Comparison of ENCODE assay signal across 12 cellular contexts in genomic region chr3:197718904-197719303, GRCh38. TPM values are rescaled to one million over a fixed set of nuclear protein-coding genes. Genes with fewer than 3 reads are reported as not detected.
DNase-seq lines count a peak whose midpoint lies in the region; ATAC-seq, FAIRE-seq and TF ChIP-seq lines count a peak whose summit lies in the region.
"Had no signal": no experiment of that assay in that cellular context is flagged by ENCODE, and none has a peak within 500 bp of the region (broad histone marks: within the 10 kb centered on the region; RNA-seq: fewer than 3 reads in every experiment).

No MANE protein-coding gene starts in this region.

- FAIRE-seq in pancreas (lab: Jason Lieb, UNC), result no peak
- FAIRE-seq: G401.6 had no signal

- H3K9me2 ChIP-seq in PC-9 (ENCODE audit: insufficient read depth), result no peaks in the 10 kb centered on the region

- H3K27me3 Mint-ChIP-seq in stimulated activated memory B cell treated with anti-CD40 and anti-IgM and Interleukin-4, amounts not matched to agents 10 μg/mL and 1 μg/mL and 100 μg/mL, for 72 hours, result no peaks in the 10 kb centered on the region
- H3K27me3 Mint-ChIP-seq: activated CD4-positive, alpha-beta T cell treated with anti-CD3 and anti-CD28 coated beads, Interleukin-2, amount 10 ng/mL, durations not matched to agents 7 days and 5 days had no signal

- CTCF ChIA-PET in PC-9 (lab: Charles Lee), result interaction anchor here (0.6 to 1.0 kb wide), 2 partner anchors 23 to 47 kb away, joined by 3 to 4 read pairs; no protein-coding TSS in a partner anchor

- H3K79me2 ChIP-seq in PC-9 (ENCODE audit: low read depth), result peaks cover 23% of the 10 kb centered on the region

- H3K9me3 Mint-ChIP-seq in stimulated activated memory B cell treated with anti-CD40 and anti-IgM and Interleukin-4, amounts not matched to agents 10 μg/mL and 1 μg/mL and 100 μg/mL, for 72 hours, result peaks cover 10% of the 10 kb centered on the region

- TF ChIP-seq CTCF in PC-9 (conservative IDR thresholded peaks at IDR 0.05) (no peak), pancreas (IDR thresholded peaks at IDR 0.05) (no peak)

- peak; percentile 43 to 90 (median 66) for ATAC-seq in pancreas
- ATAC-seq in stimulated activated memory B cell treated with anti-CD40 and anti-IgM and Interleukin-4, amounts not matched to agents 10 μg/mL and 1 μg/mL and 100 μg/mL, for 72 hours, result no peak
- no peak for ATAC-seq in HG03457 (IDR thresholded peaks at IDR 0.05; ENCODE audit: unreplicated experiment)
- no peak for ATAC-seq in GM21526 (IDR thresholded peaks at IDR 0.05; ENCODE audit: low FRiP score, unreplicated experiment)

- H3K36me3 ChIP-seq in PC-9 (ENCODE audit: low read depth) (peaks cover 21% of the 10 kb centered on the region), esophagus (ENCODE audit: control insufficient read depth in 2 of 2, insufficient read depth in 2 of 2, low read length in 1 of 2) (no peaks in the 10 kb centered on the region), pancreas (no peaks in the 10 kb centered on the region)

- WGBS in esophagus, 2 donors, result 69 to 72% methylated on average over 8 of the region's 8 CpGs
- 83 to 85% methylated on average over 8 of the region's 8 CpGs for WGBS in pancreas, 2 donors

- peaks cover 33% of the 10 kb centered on the region for H3K4me1 ChIP-seq in PC-9 (replicated peaks; ENCODE audit: insufficient read depth)
- no peaks in the 10 kb centered on the region for H3K4me1 ChIP-seq in esophagus (ENCODE audit: control insufficient read depth in 2 of 2, insufficient read depth in 2 of 2, low read length in 1 of 2)
- H3K4me1 ChIP-seq in pancreas, result no peaks in the 10 kb centered on the region

- H2AFZ ChIP-seq in PC-9, result no peak overlapping the region

- H3K4me3 ChIP-seq in PC-9 (no peak overlapping the region), esophagus (ENCODE audit: low read depth in 1 of 2, low read length in 2 of 2) (no peak overlapping the region), pancreas (no peak overlapping the region)

- H3K9me3 ChIP-seq in PC-9 (ENCODE audit: insufficient read depth, low read depth) (peaks cover 23% of the 10 kb centered on the region), esophagus (ENCODE audit: control insufficient read depth in 2 of 2, insufficient read depth in 1 of 2, low read depth in 1 of 2, low read length in 1 of 2) (no peaks in the 10 kb centered on the region), pancreas (no peaks in the 10 kb centered on the region)

- peaks cover 35% of the 10 kb centered on the region for H3F3A ChIP-seq in PC-9 (ENCODE audit: insufficient read depth, low read depth)

- POLR2A ChIA-PET in PC-9 (lab: Charles Lee; ENCODE audit: unreplicated experiment), result interaction anchor here (0.6 to 1.2 kb wide), 2 partner anchors 17 to 20 kb away, joined by 3 to 7 read pairs; no protein-coding TSS in a partner anchor

- peaks cover 75% of the 10 kb centered on the region for H3K4me1 Mint-ChIP-seq in stimulated activated memory B cell treated with anti-CD40 and anti-IgM and Interleukin-4, amounts not matched to agents 10 μg/mL and 1 μg/mL and 100 μg/mL, for 72 hours

- DNase-seq in EL (peak; percentile 90), PC-9 (peak; percentile 79 to 100), pancreas (peak in 1 of 6 donors; percentile 26), NCI-H345 (lab: John Stamatoyannopoulos, UW) (no peak)
- DNase-seq: activated CD4-positive, alpha-beta T cell treated with anti-CD3 and anti-CD28 coated beads, Interleukin-2, amount 10 ng/mL, durations not matched to agents 7 days and 5 days; aorta; NCI-H1048 had no signal

- no peak overlapping the region for H3K4me3 Mint-ChIP-seq in stimulated activated memory B cell treated with anti-CD40 and anti-IgM and Interleukin-4, amounts not matched to agents 10 μg/mL and 1 μg/mL and 100 μg/mL, for 72 hours
- H3K4me3 Mint-ChIP-seq: activated CD4-positive, alpha-beta T cell treated with anti-CD3 and anti-CD28 coated beads, Interleukin-2, amount 10 ng/mL, durations not matched to agents 7 days and 5 days had no signal

- H3K27ac ChIP-seq in PC-9 (peak overlapping the region; percentile 98), esophagus (ENCODE audit: low read depth in 2 of 2, low read length in 1 of 2) (peak overlapping the region; percentile 31 to 65), pancreas (no peak overlapping the region)

- BruUV-seq in PC-9 (replicated peaks; lab: Mats Ljungman, UMichigan), result no TSS peak

- H3K27ac Mint-ChIP-seq in stimulated activated memory B cell treated with anti-CD40 and anti-IgM and Interleukin-4, amounts not matched to agents 10 μg/mL and 1 μg/mL and 100 μg/mL, for 72 hours, result no peak overlapping the region
- H3K27ac Mint-ChIP-seq: activated CD4-positive, alpha-beta T cell treated with anti-CD3 and anti-CD28 coated beads, Interleukin-2, amount 10 ng/mL, durations not matched to agents 7 days and 5 days had no signal

- H3K27me3 ChIP-seq in PC-9 (ENCODE audit: insufficient read depth, low read depth), result no peaks in the 10 kb centered on the region
- no peaks in the 10 kb centered on the region for H3K27me3 ChIP-seq in esophagus (ENCODE audit: control insufficient read depth in 1 of 2, insufficient read depth in 2 of 2, low read length in 2 of 2)
- no peaks in the 10 kb centered on the region for H3K27me3 ChIP-seq in pancreas

- peak overlapping the region; percentile 65 for H3K4me2 ChIP-seq in PC-9

- H3K36me3 Mint-ChIP-seq in stimulated activated memory B cell treated with anti-CD40 and anti-IgM and Interleukin-4, amounts not matched to agents 10 μg/mL and 1 μg/mL and 100 μg/mL, for 72 hours, result peaks cover 78% of the 10 kb centered on the region

- H4K20me1 ChIP-seq in PC-9 (ENCODE audit: insufficient read depth), result no peaks in the 10 kb centered on the region

- intact Hi-C loops in PC-9 (cut with micrococcal nuclease; ENCODE audit: unreplicated experiment) (no loop called here), pancreas (cut with DNase I) (no loop called here)

RNA-seq across cellular contexts. Expression of gene RUBCN, which starts 17.8 kb away (rescaled TPM):
- total RNA-seq in PC-9 (2021), result 34.2 and 41.1 TPM in 2 replicates
- 10 to 100 TPM in 1 of 2 donors, 1 to 10 TPM in 1; 8.2 to 12.6 TPM for polyA plus RNA-seq in esophagus
- 10 to 100 TPM in 5 of 6 donors, 1 to 10 TPM in 1; 8.6 to 14.1 (median 13.0) TPM for total RNA-seq in pancreas
- 10 to 100 TPM in 1 of 2 donors, 1 to 10 TPM in 1; 8.7 to 14.1 TPM for polyA plus RNA-seq in pancreas

RNA-seq across cellular contexts. Expression of gene FYTTD1, which starts 30.8 kb away (rescaled TPM):
- total RNA-seq in PC-9 (2021) (75.4 and 78.3 TPM in 2 replicates), pancreas (10 to 100 TPM; 22.8 to 37.9 (median 30.5) TPM)
- polyA plus RNA-seq in esophagus (10 to 100 TPM; 11.2 to 17.8 TPM), pancreas (10 to 100 TPM in 1 of 2 donors, 1 to 10 TPM in 1; 8.3 to 11.0 TPM)

Comparison
In these comparisons a context has a peak if more than half of its experiments do, and no peak if none do; other contexts are left out.
1. H3K27ac ChIP-seq: peak in PC-9 (single experiment) and esophagus (2 of 2); none in pancreas (0 of 4).
2. ATAC-seq: peak in pancreas (4 of 4); none in stimulated activated memory B cell treated with anti-CD40 and anti-IgM and Interleukin-4, amounts not matched to agents 10 μg/mL and 1 μg/mL and 100 μg/mL, for 72 hours (single experiment), HG03457 (single experiment) and GM21526 (single experiment).